Comparison of ENCODE assay signal across 8 cellular contexts in genomic region chr21:25639922-25640670, GRCh38.
DNase-seq lines count a peak whose midpoint lies in the region; ATAC-seq and TF ChIP-seq lines count a peak whose summit lies in the region.

No MANE protein-coding gene starts in this region.

- H3K4me3 Mint-ChIP-seq in stimulated activated memory B cell treated with anti-CD40 and anti-IgM and Interleukin-4, amounts not matched to agents 10 μg/mL and 1 μg/mL and 100 μg/mL, for 72 hours, result peak overlapping the region; percentile 85

- H3K27me3 Mint-ChIP-seq in stimulated activated memory B cell treated with anti-CD40 and anti-IgM and Interleukin-4, amounts not matched to agents 10 μg/mL and 1 μg/mL and 100 μg/mL, for 72 hours, result peaks cover 44% of the 10 kb centered on the region

- no peaks in the 10 kb centered on the region for H3K9me3 Mint-ChIP-seq in stimulated activated memory B cell treated with anti-CD40 and anti-IgM and Interleukin-4, amounts not matched to agents 10 μg/mL and 1 μg/mL and 100 μg/mL, for 72 hours

- H3K36me3 Mint-ChIP-seq in stimulated activated memory B cell treated with anti-CD40 and anti-IgM and Interleukin-4, amounts not matched to agents 10 μg/mL and 1 μg/mL and 100 μg/mL, for 72 hours, result no peaks in the 10 kb centered on the region

- H3K4me1 Mint-ChIP-seq in stimulated activated memory B cell treated with anti-CD40 and anti-IgM and Interleukin-4, amounts not matched to agents 10 μg/mL and 1 μg/mL and 100 μg/mL, for 72 hours, result peaks cover 31% of the 10 kb centered on the region

- no peak for TF ChIP-seq POLR2A in GM18505 (IDR thresholded peaks at IDR 0.05; ENCODE audit: borderline replicate concordance, extremely low read depth, insufficient read depth, insufficient read length)

- DNase-seq in NCI-H82 treated with DMSO at 0.1 percent for 48 hours (lab: John Stamatoyannopoulos, UW; ENCODE audit: unreplicated experiment) (peak; percentile 83), caudate nucleus (lab: John Stamatoyannopoulos, UW) (peak in 37 of 61 donors; percentile 3 to 57 (median 31)), NK-92 (lab: John Stamatoyannopoulos, UW; ENCODE audit: unreplicated experiment) (no peak), NCI-H774 (lab: John Stamatoyannopoulos, UW) (no peak)

- ATAC-seq in GM18505 (IDR thresholded peaks at IDR 0.05; ENCODE audit: unreplicated experiment) (peak; percentile 26), HG02642 (IDR thresholded peaks at IDR 0.05; ENCODE audit: poor library complexity, unreplicated experiment) (peak; percentile 30)
- peak; percentile 48 for ATAC-seq in stimulated activated memory B cell treated with anti-CD40 and anti-IgM and Interleukin-4, amounts not matched to agents 10 μg/mL and 1 μg/mL and 100 μg/mL, for 72 hours

- no peaks in the 10 kb centered on the region for H3K27me3 ChIP-seq in layer of hippocampus (ENCODE audit: control insufficient read depth, insufficient read depth, low read length)

- peak overlapping the region; percentile 80 for H3K27ac Mint-ChIP-seq in stimulated activated memory B cell treated with anti-CD40 and anti-IgM and Interleukin-4, amounts not matched to agents 10 μg/mL and 1 μg/mL and 100 μg/mL, for 72 hours

- H3K27ac ChIP-seq in caudate nucleus (ENCODE audit: low read depth, low read length) (peak overlapping the region; percentile 68), layer of hippocampus (ENCODE audit: low read depth, low read length) (peak overlapping the region; percentile 65)

Comparison
In these comparisons a context has a peak if more than half of its experiments do, and no peak if none do; other contexts are left out.
1. DNase-seq: peak in NCI-H82 treated with DMSO at 0.1 percent for 48 hours (single experiment) and caudate nucleus (37 of 61); none in NK-92 (single experiment) and NCI-H774 (single experiment).
2. Peak in every context shown above with its lines, with median percentiles within 50 percentile points of each other: ATAC-seq.